In genomic region chr1:239736479-239736878, GRCh38 we compare ENCODE assay signal across 8 cellular contexts.
"Had no signal": no experiment of that assay in that cellular context is flagged by ENCODE, and none has a peak within 500 bp of the region (broad histone marks: within the 10 kb centered on the region; RNA-seq: fewer than 3 reads in every experiment).

No MANE protein-coding gene starts in this region.

- FAIRE-seq: H54, HTR-8/SVneo had no signal

- H3K27ac ChIP-seq: GM23248, KMS-11 had no signal

- DNase-seq: GM23248, GOT3, H9, HCEC 1CT, KBM-7 had no signal

- H3K9ac ChIP-seq: GM23248, KMS-11 had no signal

- H3K4me3 ChIP-seq: GM23248 had no signal

- H2AFZ ChIP-seq: GM23248 had no signal

- H3K4me2 ChIP-seq: KMS-11 had no signal
